Comparison of ENCODE assay signal across 18 cellular contexts in the genomic region with DNA sequence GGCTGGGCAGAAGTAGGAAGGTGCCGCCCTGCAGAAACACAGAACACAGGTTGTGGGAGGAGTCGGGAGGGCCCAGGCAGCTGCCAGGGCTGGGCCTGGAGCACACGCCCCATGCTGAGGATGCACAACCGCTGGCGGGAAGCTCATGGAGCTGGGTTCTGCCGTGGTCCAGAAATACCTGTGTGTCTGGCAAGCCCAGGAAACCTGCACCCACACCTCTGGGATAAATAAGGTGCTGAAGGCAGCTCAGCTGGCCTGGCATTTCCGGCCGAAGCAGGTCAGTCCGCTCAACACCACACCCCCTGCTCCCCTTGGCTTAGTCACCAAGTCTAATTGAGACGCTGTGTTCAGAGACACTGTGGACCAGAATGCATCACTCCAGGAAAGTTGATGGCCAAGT. TPM values are rescaled to one million over a fixed set of nuclear protein-coding genes. Genes with fewer than 3 reads are reported as not detected.
A peak's percentile ranks its signal among the peaks of the same experiment; 100 is the strongest.
DNase-seq lines count a peak whose midpoint lies in the region; ATAC-seq, FAIRE-seq and TF ChIP-seq lines count a peak whose summit lies in the region.
"Had no signal": no experiment of that assay in that cellular context is flagged by ENCODE, and none has a peak within 500 bp of the region (broad histone marks: within the 10 kb centered on the region; RNA-seq: fewer than 3 reads in every experiment).

No MANE protein-coding gene starts in this region.

- no peak for TF ChIP-seq CTCF in PC-3 (conservative IDR thresholded peaks at IDR 0.05; ENCODE audit: low read depth, low read length)
- peak in 1 of 6 experiments; percentile 3 for TF ChIP-seq CTCF in esophagus squamous epithelium (IDR thresholded peaks at IDR 0.05)

- H2AFZ ChIP-seq in PC-3 (ENCODE audit: low read length): peak overlapping the region; percentile 49; the same call in 1 of the 2 replicates

- no peaks in the 10 kb centered on the region for H3K36me3 Mint-ChIP-seq in activated CD8-positive, alpha-beta memory T cell treated with anti-CD3 and anti-CD28 coated beads, Interleukin-2, amount 10 ng/mL, durations not matched to agents 7 days and 5 days
- H3K36me3 Mint-ChIP-seq: activated naive CD8-positive, alpha-beta T cell; natural killer cell had no signal

- DNase-seq in A172 (ENCODE audit: low spot score): peak; percentile 33
- DNase-seq in PC-3: peak; percentile 95
- DNase-seq in esophagus squamous epithelium (lab: John Stamatoyannopoulos, UW): no peak
- no peak for DNase-seq in activated CD8-positive, alpha-beta memory T cell treated with anti-CD3 and anti-CD28 coated beads, Interleukin-2, amount 10 ng/mL, durations not matched to agents 7 days and 5 days
- DNase-seq in GM12891 (ENCODE audit: insufficient read length, low spot score): no peak
- DNase-seq: activated CD4-positive, alpha-beta T cell treated with anti-CD3 and anti-CD28 coated beads, Interleukin-2, amount 10 ng/mL, durations not matched to agents 24 days and 14 days; dorsolateral prefrontal cortex; lower lobe of right lung; natural killer cell; NCI-H1694 treated with DMSO at 0.1 percent for 48 hours; stimulated activated naive B cell treated with anti-CD40 and anti-IgM and Interleukin-4, amounts not matched to agents 10 μg/mL and 1 μg/mL and 100 μg/mL, for 72 hours; T-helper 9 cell; upper lobe of left lung had no signal

- H3K79me2 ChIP-seq in PC-3 (ENCODE audit: low read length): peaks cover 6% of the 10 kb centered on the region; the same call in 1 of the 2 replicates

- no peak overlapping the region for H3K27ac Mint-ChIP-seq in activated CD8-positive, alpha-beta memory T cell treated with anti-CD3 and anti-CD28 coated beads, Interleukin-2, amount 10 ng/mL, durations not matched to agents 7 days and 5 days
- H3K27ac Mint-ChIP-seq: activated CD4-positive, alpha-beta T cell treated with anti-CD3 and anti-CD28 coated beads, Interleukin-2, amount 10 ng/mL, durations not matched to agents 24 days and 14 days; activated naive CD8-positive, alpha-beta T cell; natural killer cell; stimulated activated naive B cell treated with anti-CD40 and anti-IgM and Interleukin-4, amounts not matched to agents 10 μg/mL and 1 μg/mL and 100 μg/mL, for 72 hours had no signal

- peak; percentile 47; the same call in 1 of the 2 replicates for TF ChIP-seq EP300 in Ishikawa (IDR thresholded peaks at IDR 0.05; ENCODE audit: borderline replicate concordance)

- FAIRE-seq in GM12891 (lab: Jason Lieb, UNC): no peak

- ATAC-seq in PC-3 (peak; percentile 75), GM21529 (IDR thresholded peaks at IDR 0.05; ENCODE audit: unreplicated experiment) (no peak), HG02840 (IDR thresholded peaks at IDR 0.05; ENCODE audit: low FRiP score, unreplicated experiment) (no peak)
- no peak for ATAC-seq in activated CD8-positive, alpha-beta memory T cell treated with anti-CD3 and anti-CD28 coated beads, Interleukin-2, amount 10 ng/mL, durations not matched to agents 7 days and 5 days
- ATAC-seq: natural killer cell; stimulated activated naive B cell treated with anti-CD40 and anti-IgM and Interleukin-4, amounts not matched to agents 10 μg/mL and 1 μg/mL and 100 μg/mL, for 72 hours had no signal

- no peaks in the 10 kb centered on the region for H3K9me3 Mint-ChIP-seq in activated CD8-positive, alpha-beta memory T cell treated with anti-CD3 and anti-CD28 coated beads, Interleukin-2, amount 10 ng/mL, durations not matched to agents 7 days and 5 days (ENCODE audit: low read depth)
- H3K9me3 Mint-ChIP-seq: activated CD4-positive, alpha-beta T cell treated with anti-CD3 and anti-CD28 coated beads, Interleukin-2, amount 10 ng/mL, durations not matched to agents 24 days and 14 days; brain; natural killer cell; stimulated activated naive B cell treated with anti-CD40 and anti-IgM and Interleukin-4, amounts not matched to agents 10 μg/mL and 1 μg/mL and 100 μg/mL, for 72 hours had no signal

- H3K4me2 ChIP-seq in PC-3 (ENCODE audit: low read length): peak overlapping the region; percentile 59

- H3K36me3 ChIP-seq in PC-3 (ENCODE audit: low read depth, low read length) (0 out of 2 replicates have a peak, but pooled peaks cover 3% of the 10 kb centered on the region), esophagus squamous epithelium (peaks cover 0 to 14% (median 0%) of the 10 kb centered on the region in 3 donors)
- H3K36me3 ChIP-seq: lower lobe of right lung had no signal

- no peaks in the 10 kb centered on the region for H3K9me2 ChIP-seq in PC-3 (replicated peaks; ENCODE audit: low read length)

- no peak overlapping the region for H3K9ac ChIP-seq in PC-3 (ENCODE audit: low read length)

- H3F3A ChIP-seq in PC-3 (ENCODE audit: low read length, unreplicated experiment): no peaks in the 10 kb centered on the region

- intact Hi-C loops in PC-3 (cut with micrococcal nuclease): loop anchor here (2.0 kb wide), 1 partner anchor 15 kb away; no protein-coding TSS in a partner anchor
- intact Hi-C loops in esophagus squamous epithelium (cut with DNase I): loop anchor here (5.0 kb wide), 1 partner anchor 64 kb away; the partner anchor contains the start of genes LZIC and NMNAT1

- peaks cover 29% of the 10 kb centered on the region for H3K4me1 Mint-ChIP-seq in activated CD8-positive, alpha-beta memory T cell treated with anti-CD3 and anti-CD28 coated beads, Interleukin-2, amount 10 ng/mL, durations not matched to agents 7 days and 5 days

- no TSS peak for BruUV-seq in PC-3 (replicated peaks; lab: Mats Ljungman, UMichigan)

- H3K27me3 ChIP-seq in PC-3 (ENCODE audit: low read length) (no peaks in the 10 kb centered on the region), esophagus squamous epithelium (no peaks in the 10 kb centered on the region)
- H3K27me3 ChIP-seq: dorsolateral prefrontal cortex, upper lobe of left lung had no signal

- H3K27me3 Mint-ChIP-seq in activated CD8-positive, alpha-beta memory T cell treated with anti-CD3 and anti-CD28 coated beads, Interleukin-2, amount 10 ng/mL, durations not matched to agents 7 days and 5 days: no peaks in the 10 kb centered on the region
- H3K27me3 Mint-ChIP-seq: activated CD4-positive, alpha-beta T cell treated with anti-CD3 and anti-CD28 coated beads, Interleukin-2, amount 10 ng/mL, durations not matched to agents 24 days and 14 days; activated naive CD8-positive, alpha-beta T cell; brain; stimulated activated naive B cell treated with anti-CD40 and anti-IgM and Interleukin-4, amounts not matched to agents 10 μg/mL and 1 μg/mL and 100 μg/mL, for 72 hours had no signal

- H3K27ac ChIP-seq in PC-3 (ENCODE audit: low read length) (peak overlapping the region; percentile 28; the same call in 1 of the 2 replicates), esophagus squamous epithelium (peak overlapping the region; percentile 29 to 89 (median 74))
- H3K27ac ChIP-seq: lower lobe of right lung, upper lobe of left lung had no signal

- H3K9me3 ChIP-seq in PC-3 (ENCODE audit: low read length): no peaks in the 10 kb centered on the region
- H3K9me3 ChIP-seq in esophagus squamous epithelium: no peaks in the 10 kb centered on the region
- H3K9me3 ChIP-seq: lower lobe of right lung, upper lobe of left lung had no signal

- peaks cover 46% of the 10 kb centered on the region for H3K4me1 ChIP-seq in PC-3 (ENCODE audit: insufficient read depth, low read length)
- peaks cover 32 to 82% (median 32%) of the 10 kb centered on the region in 3 donors for H3K4me1 ChIP-seq in esophagus squamous epithelium

- TF ChIP-seq RAD21 in Ishikawa (IDR thresholded peaks at IDR 0.05; ENCODE audit: low read depth): no peak

- peak overlapping the region; percentile 45; the same call in 1 of the 2 replicates for H3K4me3 ChIP-seq in PC-3 (ENCODE audit: low read length)
- H3K4me3 ChIP-seq in esophagus squamous epithelium: peak overlapping the region in 2 of 4 donors; percentile 18 to 24
- H3K4me3 ChIP-seq: dorsolateral prefrontal cortex, lower lobe of right lung, upper lobe of left lung had no signal

- CTCF ChIA-PET in PC-3 (lab: Charles Lee): interaction anchor here (0.8 to 1.2 kb wide), 2 partner anchors 36 to 64 kb away, joined by 3 to 4 read pairs; no protein-coding TSS in a partner anchor
- CTCF ChIA-PET in activated CD8-positive, alpha-beta memory T cell treated with anti-CD3 and anti-CD28 coated beads, Interleukin-2, amount 10 ng/mL, durations not matched to agents 7 days and 5 days (lab: Charles Lee): interaction anchor here (0.9 to 3.3 kb wide), 3 partner anchors 9 to 94 kb away, joined by 3 to 13 read pairs (median 4); no protein-coding TSS in a partner anchor

- WGBS in esophagus squamous epithelium, 2 donors: 44 to 71% methylated on average over 4 to 9 of the region's 10 CpGs

- H3K4me3 Mint-ChIP-seq in activated CD8-positive, alpha-beta memory T cell treated with anti-CD3 and anti-CD28 coated beads, Interleukin-2, amount 10 ng/mL, durations not matched to agents 7 days and 5 days: no peak overlapping the region
- H3K4me3 Mint-ChIP-seq: activated CD4-positive, alpha-beta T cell treated with anti-CD3 and anti-CD28 coated beads, Interleukin-2, amount 10 ng/mL, durations not matched to agents 24 days and 14 days; activated naive CD8-positive, alpha-beta T cell; brain; natural killer cell; stimulated activated naive B cell treated with anti-CD40 and anti-IgM and Interleukin-4, amounts not matched to agents 10 μg/mL and 1 μg/mL and 100 μg/mL, for 72 hours had no signal

- TF ChIP-seq POLR2A in esophagus squamous epithelium (IDR thresholded peaks at IDR 0.05) (no peak), GM12891 (IDR thresholded peaks at IDR 0.05; ENCODE audit: low read depth, low read length) (no peak)

- POLR2A ChIA-PET in PC-3 (lab: Charles Lee; ENCODE audit: unreplicated experiment): interaction anchor here (1.0 kb wide), 1 partner anchor 33 kb away, joined by 3 read pairs; no protein-coding TSS in a partner anchor

- no peaks in the 10 kb centered on the region for H4K20me1 ChIP-seq in PC-3 (ENCODE audit: low read length)

TF ChIP-seq in Ishikawa, 13 proteins besides CTCF, POLR2A, EP300 and RAD21 (continues in another document):
- TF ChIP-seq TAF1 (IDR thresholded peaks at IDR 0.05; ENCODE audit: low read depth) (no peak), TCF12 (IDR thresholded peaks at IDR 0.05; ENCODE audit: low read depth) (peak; percentile 47; the same call in 1 of the 2 replicates)

TF ChIP-seq in GM12891, 5 proteins besides CTCF, POLR2A, EP300 and RAD21 (continues in another document):
- no peak for TF ChIP-seq PAX5 (IDR thresholded peaks at IDR 0.05; ENCODE audit: insufficient read depth, low read length, severe bottlenecking)
- TF ChIP-seq POLR2AphosphoS5 (IDR thresholded peaks at IDR 0.05; ENCODE audit: low read depth, low read length): no peak

RNA-seq across cellular contexts. Expression of gene CTNNBIP1, which starts 32.1 kb away (rescaled TPM):
- total RNA-seq in A172 (2014; rRNA removed; shearing (Covaris generic)): 8.0 and 18.0 TPM in 2 replicates
- 78.1 and 102 TPM in 2 replicates for total RNA-seq in PC-3 (2014; rRNA removed)
- total RNA-seq in esophagus squamous epithelium: 100 to 1,000 TPM in 2 of 4 donors, 10 to 100 TPM in 2; 76.1 to 186 (median 118) TPM
- total RNA-seq in activated CD8-positive, alpha-beta memory T cell treated with anti-CD3 and anti-CD28 coated beads, Interleukin-2, amount 10 ng/mL, durations not matched to agents 7 days and 5 days: 10 to 100 TPM; 10.9 to 15.8 TPM
- polyA plus RNA-seq in GM12891 (2012; ENCODE audit: low read depth, missing spikeins): 15.6 TPM

RNA-seq across cellular contexts. Expression of gene CLSTN1, which starts 54.2 kb away (rescaled TPM):
- total RNA-seq in A172 (2014; rRNA removed; shearing (Covaris generic)): 24.3 and 27.2 TPM in 2 replicates
- 98.3 and 117 TPM in 2 replicates for total RNA-seq in PC-3 (2014; rRNA removed)
- total RNA-seq in esophagus squamous epithelium: 10 to 100 TPM; 57.3 to 68.4 (median 65.3) TPM
- total RNA-seq in activated CD8-positive, alpha-beta memory T cell treated with anti-CD3 and anti-CD28 coated beads, Interleukin-2, amount 10 ng/mL, durations not matched to agents 7 days and 5 days: 10 to 100 TPM; 81.5 to 99.3 TPM
- 34.9 TPM for polyA plus RNA-seq in GM12891 (2012; ENCODE audit: low read depth, missing spikeins)

Comparison
In these comparisons a context has a peak if more than half of its experiments do, and no peak if none do; other contexts are left out.
1. DNase-seq: peak in A172 (single experiment) and PC-3 (single experiment); none in esophagus squamous epithelium (single experiment), activated CD8-positive, alpha-beta memory T cell treated with anti-CD3 and anti-CD28 coated beads, Interleukin-2, amount 10 ng/mL, durations not matched to agents 7 days and 5 days (single experiment) and GM12891 (single experiment).